ENCODE assay signal across 12 cellular contexts in genomic region chr12:5912437-5913334, GRCh38. TPM values are rescaled to one million over a fixed set of nuclear protein-coding genes. Genes with fewer than 3 reads are reported as not detected.
DNase-seq lines count a peak whose midpoint lies in the region; ATAC-seq and TF ChIP-seq lines count a peak whose summit lies in the region.
"Had no signal": no experiment of that assay in that cellular context is flagged by ENCODE, and none has a peak within 500 bp of the region (broad histone marks: within the 10 kb centered on the region; RNA-seq: fewer than 3 reads in every experiment).

No MANE protein-coding gene starts in this region.

- H3K36me3 ChIP-seq in sigmoid colon (no peaks in the 10 kb centered on the region), thyroid gland (no peaks in the 10 kb centered on the region)
- H3K36me3 ChIP-seq: gastroesophageal sphincter had no signal

- no peak for ATAC-seq in GM19351 (IDR thresholded peaks at IDR 0.05; ENCODE audit: unreplicated experiment)
- ATAC-seq: gastroesophageal sphincter had no signal

- no peak for DNase-seq in NB4 (ENCODE audit: low read depth)
- no peak for DNase-seq in epithelial cell of proximal tubule (ENCODE audit: low read depth)
- no peak for DNase-seq in progenitor cell of endocrine pancreas (ENCODE audit: low spot score, unreplicated experiment)
- no peak for DNase-seq in sigmoid colon
- no peak for DNase-seq in thyroid gland
- DNase-seq in GM13977 (ENCODE audit: low spot score): no peak
- DNase-seq: mesenchymal stem cell, NCI-H2107 had no signal

- peaks cover 0 to 3% (median 0%) of the 10 kb centered on the region in 3 donors for H3K27me3 ChIP-seq in sigmoid colon
- no peaks in the 10 kb centered on the region for H3K27me3 ChIP-seq in thyroid gland

- no peaks in the 10 kb centered on the region for H3K36me3 Mint-ChIP-seq in progenitor cell of endocrine pancreas (ENCODE audit: insufficient read depth)

- H3K4me1 ChIP-seq in sigmoid colon (no peaks in the 10 kb centered on the region), thyroid gland (no peaks in the 10 kb centered on the region)
- H3K4me1 ChIP-seq: gastroesophageal sphincter had no signal

- no peak overlapping the region for H3K4me3 ChIP-seq in NB4 (ENCODE audit: low read depth, low read length)
- no peak overlapping the region for H3K4me3 ChIP-seq in epithelial cell of proximal tubule (ENCODE audit: low read depth, low read length)
- H3K4me3 ChIP-seq in sigmoid colon: no peak overlapping the region
- no peak overlapping the region for H3K4me3 ChIP-seq in thyroid gland (replicated peaks in 1 of 3)
- H3K4me3 ChIP-seq: gastroesophageal sphincter had no signal

- H3K4me3 Mint-ChIP-seq in progenitor cell of endocrine pancreas (ENCODE audit: low read depth): no peak overlapping the region
- H3K4me3 Mint-ChIP-seq: central memory CD8-positive, alpha-beta T cell had no signal

- H3K27ac Mint-ChIP-seq in progenitor cell of endocrine pancreas: no peak overlapping the region

- WGBS in sigmoid colon, 2 donors: 68 to 81% methylated on average over 19 of the region's 19 CpGs
- 69 to 79% methylated on average over 19 of the region's 19 CpGs for WGBS in thyroid gland, 2 donors

- H3K27ac ChIP-seq in sigmoid colon: no peak overlapping the region
- no peak overlapping the region for H3K27ac ChIP-seq in thyroid gland
- H3K27ac ChIP-seq: gastroesophageal sphincter had no signal

- in situ Hi-C loops in GM13977 (cut with MboI; ENCODE audit: low pct_unique_long_range_greater_than_20kb, low sequenced_read_pairs, unreplicated experiment): no loop called here

- peaks cover 34% of the 10 kb centered on the region for H3K27me3 Mint-ChIP-seq in progenitor cell of endocrine pancreas

- intact Hi-C loops in sigmoid colon (cut with DNase I): no loop called here
- intact Hi-C loops in thyroid gland (cut with DNase I): no loop called here

- H3K9me3 Mint-ChIP-seq in progenitor cell of endocrine pancreas (ENCODE audit: low read depth): no peaks in the 10 kb centered on the region
- H3K9me3 Mint-ChIP-seq: central memory CD8-positive, alpha-beta T cell had no signal

- TF ChIP-seq CTCF in GM12872 (IDR thresholded peaks at IDR 0.05; ENCODE audit: insufficient read depth, low read depth, low read length) (peak; percentile 39), NB4 (IDR thresholded peaks at IDR 0.05; ENCODE audit: low read depth, low read length) (peak; percentile 50), epithelial cell of proximal tubule (conservative IDR thresholded peaks at IDR 0.05; ENCODE audit: low read depth, low read length) (peak; percentile 7), progenitor cell of endocrine pancreas (IDR thresholded peaks at IDR 0.05; ENCODE audit: unreplicated experiment) (peak; percentile 66), sigmoid colon (IDR thresholded peaks at IDR 0.05) (no peak), thyroid gland (IDR thresholded peaks at IDR 0.05) (no peak), GM13977 (IDR thresholded peaks at IDR 0.05; ENCODE audit: extremely low read depth, insufficient read depth, missing control alignments) (no peak)

- TF ChIP-seq POLR2A in NB4 (IDR thresholded peaks at IDR 0.05; ENCODE audit: extremely low read depth, insufficient read length): no peak
- TF ChIP-seq POLR2A in sigmoid colon (IDR thresholded peaks at IDR 0.05): no peak
- no peak for TF ChIP-seq POLR2A in thyroid gland (IDR thresholded peaks at IDR 0.05)

- TF ChIP-seq EP300 in sigmoid colon (IDR thresholded peaks at IDR 0.05): no peak

- no peaks in the 10 kb centered on the region for H3K4me1 Mint-ChIP-seq in progenitor cell of endocrine pancreas (ENCODE audit: low read depth)
- H3K4me1 Mint-ChIP-seq: central memory CD8-positive, alpha-beta T cell had no signal

- H3K9me3 ChIP-seq in sigmoid colon (no peaks in the 10 kb centered on the region), thyroid gland (no peaks in the 10 kb centered on the region)
- H3K9me3 ChIP-seq: gastroesophageal sphincter had no signal

RNA-seq across cellular contexts. Expression of gene ANO2, which starts 32.4 kb away (rescaled TPM):
- 1.2 and 1.7 TPM in 2 replicates for total RNA-seq in epithelial cell of proximal tubule
- total RNA-seq in progenitor cell of endocrine pancreas: 2.8 and 3.5 TPM in 2 replicates
- total RNA-seq in sigmoid colon: 1 to 10 TPM; 1.4 to 4.3 (median 2.7) TPM
- polyA plus RNA-seq in sigmoid colon: 1 to 10 TPM in 1 of 3 donors, under 1 TPM in 1, not detected in 1; 0.46 to 1.2 TPM
- 1 to 10 TPM in 3 of 4 donors, under 1 TPM in 1; 0.78 to 7.0 (median 2.2) TPM for total RNA-seq in thyroid gland

Comparison
In these comparisons a context has a peak if more than half of its experiments do, and no peak if none do; other contexts are left out.
1. CTCF ChIP-seq: peak in GM12872 (single experiment), NB4 (single experiment), epithelial cell of proximal tubule (single experiment) and progenitor cell of endocrine pancreas (single experiment); none in sigmoid colon (0 of 4), thyroid gland (0 of 6) and GM13977 (single experiment).